24 cellular contexts compared by ENCODE assay signal in the genomic region with DNA sequence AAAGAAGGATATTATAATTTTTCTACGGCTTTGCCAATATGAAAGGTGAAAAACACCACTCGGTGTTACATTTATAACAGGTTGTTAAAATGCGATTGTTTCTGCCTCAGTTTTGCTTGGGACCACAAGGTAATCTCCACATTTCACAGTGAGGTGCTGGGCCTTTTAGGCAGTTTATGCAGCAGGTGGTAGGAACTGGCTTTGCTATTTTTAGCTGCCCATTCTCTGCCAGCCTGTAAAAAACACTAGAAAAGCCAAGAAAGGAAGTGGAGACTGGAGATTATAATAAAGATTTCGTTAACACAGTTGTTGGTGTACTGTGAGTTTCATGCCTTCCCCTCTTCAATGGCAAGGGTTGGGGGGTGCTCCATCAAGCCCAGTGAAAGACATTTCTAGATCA. TPM values are rescaled to one million over a fixed set of nuclear protein-coding genes. Genes with fewer than 3 reads are reported as not detected.
A peak's percentile ranks its signal among the peaks of the same experiment; 100 is the strongest.
DNase-seq lines count a peak whose midpoint lies in the region; ATAC-seq and TF ChIP-seq lines count a peak whose summit lies in the region.
"Had no signal": no experiment of that assay in that cellular context is flagged by ENCODE, and none has a peak within 500 bp of the region (broad histone marks: within the 10 kb centered on the region; RNA-seq: fewer than 3 reads in every experiment).

No MANE protein-coding gene starts in this region.

- no peak for ATAC-seq in activated CD8-positive, alpha-beta T cell treated with anti-CD3 and anti-CD28 coated beads, Interleukin-2, amount 10 ng/mL, durations not matched to agents 7 days and 5 days
- ATAC-seq in activated CD8-positive, alpha-beta T cell treated with anti-CD3 and anti-CD28 coated beads for 36 hours = no peak
- ATAC-seq in HG03025 (IDR thresholded peaks at IDR 0.05; ENCODE audit: low FRiP score, unreplicated experiment) = no peak
- ATAC-seq: activated naive CD4-positive, alpha-beta T cell treated with anti-CD3 and anti-CD28 coated beads, Interleukin-2, amount 50 U/mL, for 72 hours; body of pancreas; pancreas; sciatic nerve had no signal

- H2AFZ ChIP-seq in osteoblast (ENCODE audit: low read length) = no peak overlapping the region
- H2AFZ ChIP-seq: hepatocyte had no signal

- H3K27ac Mint-ChIP-seq in activated CD8-positive, alpha-beta T cell treated with anti-CD3 and anti-CD28 coated beads, Interleukin-2, amount 10 ng/mL, durations not matched to agents 7 days and 5 days = peak overlapping the region; percentile 36
- no peak overlapping the region for H3K27ac Mint-ChIP-seq in activated CD8-positive, alpha-beta T cell treated with anti-CD3 and anti-CD28 coated beads for 36 hours
- H3K27ac Mint-ChIP-seq: activated naive CD4-positive, alpha-beta T cell treated with anti-CD3 and anti-CD28 coated beads, Interleukin-2, amount 50 U/mL, for 72 hours; stimulated activated naive CD8-positive, alpha-beta T cell treated with anti-CD3 and anti-CD28 coated beads, Interleukin-15, Interleukin-2, amounts not matched to agents 100 ng/mL and 50 ng/mL, for 24 hours; type B pancreatic cell had no signal

- H4K20me1 ChIP-seq in osteoblast (ENCODE audit: insufficient read depth, low read length) = no peaks in the 10 kb centered on the region

- no peaks in the 10 kb centered on the region for H3K36me3 Mint-ChIP-seq in activated CD8-positive, alpha-beta T cell treated with anti-CD3 and anti-CD28 coated beads, Interleukin-2, amount 10 ng/mL, durations not matched to agents 7 days and 5 days (ENCODE audit: low read depth)
- no peaks in the 10 kb centered on the region for H3K36me3 Mint-ChIP-seq in activated CD8-positive, alpha-beta T cell treated with anti-CD3 and anti-CD28 coated beads for 36 hours (ENCODE audit: low read depth)
- H3K36me3 Mint-ChIP-seq: activated naive CD4-positive, alpha-beta T cell treated with anti-CD3 and anti-CD28 coated beads, Interleukin-2, amount 50 U/mL, for 72 hours; type B pancreatic cell had no signal

- no peak for TF ChIP-seq CTCF in activated CD8-positive, alpha-beta T cell treated with anti-CD3 and anti-CD28 coated beads for 36 hours (IDR thresholded peaks at IDR 0.05)
- no peak for TF ChIP-seq CTCF in osteoblast (IDR thresholded peaks at IDR 0.05; ENCODE audit: extremely low read depth, low read depth, low read length)

- H3K4ac ChIP-seq in mesendoderm (ENCODE audit: low read depth, low read length) = no peak overlapping the region

- H3K23ac ChIP-seq in mesendoderm (ENCODE audit: low read length) = no peak overlapping the region

- H3K9ac ChIP-seq in mesendoderm (ENCODE audit: low read length) = no peak overlapping the region

- H3K4me2 ChIP-seq in mesendoderm (ENCODE audit: low read length) (no peak overlapping the region), osteoblast (ENCODE audit: insufficient read depth, low read length) (no peak overlapping the region)
- H3K4me2 ChIP-seq: hepatocyte had no signal

- H3K36me3 ChIP-seq in mesendoderm (ENCODE audit: control insufficient read depth, insufficient read depth, low read length) = no peaks in the 10 kb centered on the region
- H3K36me3 ChIP-seq in osteoblast (ENCODE audit: insufficient read depth, low read length) = no peaks in the 10 kb centered on the region
- H3K36me3 ChIP-seq: pancreas, Peyer's patch had no signal

- H3K27me3 Mint-ChIP-seq in activated CD8-positive, alpha-beta T cell treated with anti-CD3 and anti-CD28 coated beads, Interleukin-2, amount 10 ng/mL, durations not matched to agents 7 days and 5 days (ENCODE audit: low read depth) = no peaks in the 10 kb centered on the region
- H3K27me3 Mint-ChIP-seq in activated CD8-positive, alpha-beta T cell treated with anti-CD3 and anti-CD28 coated beads for 36 hours = no peaks in the 10 kb centered on the region
- H3K27me3 Mint-ChIP-seq: stimulated activated naive CD8-positive, alpha-beta T cell treated with anti-CD3 and anti-CD28 coated beads, Interleukin-15, Interleukin-2, amounts not matched to agents 100 ng/mL and 50 ng/mL, for 24 hours had no signal

- H3K56ac ChIP-seq in mesendoderm (ENCODE audit: low read length) = no peak overlapping the region

- H2BK15ac ChIP-seq in mesendoderm (replicated peaks; ENCODE audit: low read depth) = no peak overlapping the region

- H2BK120ac ChIP-seq in mesendoderm (ENCODE audit: low read depth, low read length) = no peak overlapping the region

- no peak overlapping the region for H2AK5ac ChIP-seq in mesendoderm (ENCODE audit: low read length)

- CTCF ChIA-PET in activated CD8-positive, alpha-beta T cell treated with anti-CD3 and anti-CD28 coated beads, Interleukin-2, amount 10 ng/mL, durations not matched to agents 7 days and 5 days (lab: Charles Lee) = interaction anchor here (2.2 kb wide), 1 partner anchor 100 kb away, joined by 8 read pairs; no protein-coding TSS in a partner anchor
- CTCF ChIA-PET in activated CD8-positive, alpha-beta T cell treated with anti-CD3 and anti-CD28 coated beads for 36 hours (lab: Charles Lee) = no interaction called here

- no peaks in the 10 kb centered on the region for H3K79me1 ChIP-seq in mesendoderm (ENCODE audit: low read length)

- H4K8ac ChIP-seq in mesendoderm (ENCODE audit: low read depth, low read length) = no peak overlapping the region

- intact Hi-C loops in activated CD8-positive, alpha-beta T cell treated with anti-CD3 and anti-CD28 coated beads for 36 hours (cut with micrococcal nuclease) = no loop called here

- H3K18ac ChIP-seq in mesendoderm (ENCODE audit: low read length) = peak overlapping the region; percentile 3

- H3K27me3 ChIP-seq in mesendoderm (ENCODE audit: insufficient read depth, low read length, poor library complexity) (no peaks in the 10 kb centered on the region), osteoblast (ENCODE audit: insufficient read depth, low read length) (peaks cover 2% of the 10 kb centered on the region)
- H3K27me3 ChIP-seq: body of pancreas, hepatocyte, pancreas, Peyer's patch had no signal

- peak overlapping the region; percentile 56 for H3K4me3 ChIP-seq in Jurkat, Clone E6-1 (ENCODE audit: low read length)
- H3K4me3 ChIP-seq in mesendoderm (ENCODE audit: low read length) (no peak overlapping the region), osteoblast (ENCODE audit: insufficient read depth, low read length) (no peak overlapping the region)
- H3K4me3 ChIP-seq: body of pancreas, coronary artery, hepatocyte, lung, pancreas, Peyer's patch had no signal

- no peak overlapping the region for H3K27ac ChIP-seq in mesendoderm (ENCODE audit: low read depth, low read length)
- no peak overlapping the region for H3K27ac ChIP-seq in osteoblast (ENCODE audit: low read depth, low read length)
- H3K27ac ChIP-seq: body of pancreas, coronary artery, hepatocyte, pancreas, Peyer's patch had no signal

- no peaks in the 10 kb centered on the region for H3K9me3 Mint-ChIP-seq in activated CD8-positive, alpha-beta T cell treated with anti-CD3 and anti-CD28 coated beads, Interleukin-2, amount 10 ng/mL, durations not matched to agents 7 days and 5 days (ENCODE audit: insufficient read depth)
- H3K9me3 Mint-ChIP-seq in activated CD8-positive, alpha-beta T cell treated with anti-CD3 and anti-CD28 coated beads for 36 hours = no peaks in the 10 kb centered on the region
- H3K9me3 Mint-ChIP-seq: activated naive CD4-positive, alpha-beta T cell treated with anti-CD3 and anti-CD28 coated beads, Interleukin-2, amount 50 U/mL, for 72 hours; stimulated activated naive CD8-positive, alpha-beta T cell treated with anti-CD3 and anti-CD28 coated beads, Interleukin-15, Interleukin-2, amounts not matched to agents 100 ng/mL and 50 ng/mL, for 24 hours; type B pancreatic cell had no signal

- peaks cover 8% of the 10 kb centered on the region for H3K4me1 ChIP-seq in mesendoderm (ENCODE audit: control insufficient read depth, low read depth, low read length)
- no peaks in the 10 kb centered on the region for H3K4me1 ChIP-seq in osteoblast (ENCODE audit: insufficient read depth, low read length)
- H3K4me1 ChIP-seq: body of pancreas, Peyer's patch had no signal

- POLR2A ChIA-PET in activated CD8-positive, alpha-beta T cell treated with anti-CD3 and anti-CD28 coated beads, Interleukin-2, amount 10 ng/mL, durations not matched to agents 7 days and 5 days (lab: Charles Lee) = no interaction called here
- POLR2A ChIA-PET in activated CD8-positive, alpha-beta T cell treated with anti-CD3 and anti-CD28 coated beads for 36 hours (lab: Charles Lee) = no interaction called here

- WGBS in mesendoderm (ENCODE audit: extremely low coverage, insufficient coverage, low lambda C conversion rate) = no CpG with 5 or more reads among the region's 4 CpGs

- H3K4me1 Mint-ChIP-seq in activated CD8-positive, alpha-beta T cell treated with anti-CD3 and anti-CD28 coated beads, Interleukin-2, amount 10 ng/mL, durations not matched to agents 7 days and 5 days (ENCODE audit: low read depth) = peaks cover 33% of the 10 kb centered on the region
- peaks cover 11% of the 10 kb centered on the region for H3K4me1 Mint-ChIP-seq in activated CD8-positive, alpha-beta T cell treated with anti-CD3 and anti-CD28 coated beads for 36 hours (ENCODE audit: low read depth)

- H3K79me2 ChIP-seq in mesendoderm (ENCODE audit: control insufficient read depth, insufficient read depth, low read length) (no peaks in the 10 kb centered on the region), osteoblast (ENCODE audit: insufficient read depth, low read length) (no peaks in the 10 kb centered on the region)
- H3K79me2 ChIP-seq: hepatocyte had no signal

- H4K5ac ChIP-seq in mesendoderm (ENCODE audit: low read length) = no peak overlapping the region

- no peak overlapping the region for H2BK5ac ChIP-seq in mesendoderm (ENCODE audit: low read length)

- DNase-seq in activated CD8-positive, alpha-beta T cell treated with anti-CD3 and anti-CD28 coated beads, Interleukin-2, amount 10 ng/mL, durations not matched to agents 7 days and 5 days = no peak
- DNase-seq in activated CD8-positive, alpha-beta T cell treated with anti-CD3 and anti-CD28 coated beads for 36 hours = no peak
- peak; percentile 95 for DNase-seq in Jurkat, Clone E6-1 (ENCODE audit: low read depth, low spot score)
- DNase-seq in NOMO-1 treated with DMSO at 0.1 percent for 48 hours (lab: John Stamatoyannopoulos, UW; ENCODE audit: unreplicated experiment) = peak; percentile 64
- no peak for DNase-seq in mesendoderm
- DNase-seq in DMS153 treated with DMSO at 0.1 percent for 48 hours (lab: John Stamatoyannopoulos, UW; ENCODE audit: unreplicated experiment) = no peak
- no peak for DNase-seq in osteoblast (ENCODE audit: insufficient read length, low spot score, missing footprints)
- DNase-seq: activated T-cell treated with anti-CD3 and anti-CD28 coated beads, Interleukin-2, amount 50 U/mL, for 48 hours; body of pancreas; DMS153; islet precursor cell; NCI-H1092; pancreas; Peyer's patch; SW 1271 had no signal

- no peaks in the 10 kb centered on the region for H3K9me3 ChIP-seq in osteoblast (ENCODE audit: low read depth, low read length)
- H3K9me3 ChIP-seq: body of pancreas, pancreas, Peyer's patch had no signal

- H3K4me3 Mint-ChIP-seq in activated CD8-positive, alpha-beta T cell treated with anti-CD3 and anti-CD28 coated beads, Interleukin-2, amount 10 ng/mL, durations not matched to agents 7 days and 5 days = peak overlapping the region; percentile 23
- no peak overlapping the region for H3K4me3 Mint-ChIP-seq in activated CD8-positive, alpha-beta T cell treated with anti-CD3 and anti-CD28 coated beads for 36 hours
- H3K4me3 Mint-ChIP-seq: stimulated activated naive CD8-positive, alpha-beta T cell treated with anti-CD3 and anti-CD28 coated beads, Interleukin-15, Interleukin-2, amounts not matched to agents 100 ng/mL and 50 ng/mL, for 24 hours; type B pancreatic cell had no signal

RNA-seq across cellular contexts. Expression of a gene that starts 8.0 kb away (rescaled TPM):
- total RNA-seq in activated CD8-positive, alpha-beta T cell treated with anti-CD3 and anti-CD28 coated beads, Interleukin-2, amount 10 ng/mL, durations not matched to agents 7 days and 5 days = 10 to 100 TPM; 85.7 to 86.0 TPM
- 10 to 100 TPM; 76.4 to 78.7 TPM for total RNA-seq in activated CD8-positive, alpha-beta T cell treated with anti-CD3 and anti-CD28 coated beads for 36 hours
- 209 TPM for polyA plus RNA-seq in Jurkat, Clone E6-1 (2012; ENCODE audit: insufficient read depth, insufficient read length)
- 107 TPM for polyA plus RNA-seq in mesendoderm (2013, experiment 1 of 2)
- polyA plus RNA-seq in mesendoderm (2013, experiment 2 of 2) = 107 TPM
- 31.5 and 32.9 TPM in 2 replicates for total RNA-seq in osteoblast

RNA-seq across cellular contexts. Expression of a gene that starts 26.7 kb away (rescaled TPM):
- not detected for total RNA-seq in activated CD8-positive, alpha-beta T cell treated with anti-CD3 and anti-CD28 coated beads, Interleukin-2, amount 10 ng/mL, durations not matched to agents 7 days and 5 days
- total RNA-seq in activated CD8-positive, alpha-beta T cell treated with anti-CD3 and anti-CD28 coated beads for 36 hours = not detected
- not detected for polyA plus RNA-seq in Jurkat, Clone E6-1 (2012; ENCODE audit: insufficient read depth, insufficient read length)
- not detected for polyA plus RNA-seq in mesendoderm (2013, experiment 1 of 2)
- polyA plus RNA-seq in mesendoderm (2013, experiment 2 of 2) = not detected
- not detected in 2 replicates for total RNA-seq in osteoblast
- total RNA-seq: A673; activated naive CD4-positive, alpha-beta T cell treated with anti-CD3 and anti-CD28 coated beads, Interleukin-2, amount 50 U/mL, for 72 hours; body of pancreas; lung; Peyer's patch; sciatic nerve had no signal
- polyA plus RNA-seq: lung had no signal

RNA-seq across cellular contexts. Expression of a gene that starts 47.7 kb away (rescaled TPM):
- not detected for total RNA-seq in activated CD8-positive, alpha-beta T cell treated with anti-CD3 and anti-CD28 coated beads, Interleukin-2, amount 10 ng/mL, durations not matched to agents 7 days and 5 days
- not detected for total RNA-seq in activated CD8-positive, alpha-beta T cell treated with anti-CD3 and anti-CD28 coated beads for 36 hours
- polyA plus RNA-seq in Jurkat, Clone E6-1 (2012; ENCODE audit: insufficient read depth, insufficient read length) = not detected
- polyA plus RNA-seq in mesendoderm (2013, experiment 1 of 2) = not detected
- polyA plus RNA-seq in mesendoderm (2013, experiment 2 of 2) = not detected
- total RNA-seq in osteoblast = not detected in 2 replicates
- total RNA-seq: A673; activated naive CD4-positive, alpha-beta T cell treated with anti-CD3 and anti-CD28 coated beads, Interleukin-2, amount 50 U/mL, for 72 hours; Peyer's patch had no signal

Comparison
In these comparisons a context has a peak if more than half of its experiments do, and no peak if none do; other contexts are left out.
1. DNase-seq: peak in Jurkat, Clone E6-1 (single experiment) and NOMO-1 treated with DMSO at 0.1 percent for 48 hours (single experiment); none in activated CD8-positive, alpha-beta T cell treated with anti-CD3 and anti-CD28 coated beads, Interleukin-2, amount 10 ng/mL, durations not matched to agents 7 days and 5 days (single experiment), activated CD8-positive, alpha-beta T cell treated with anti-CD3 and anti-CD28 coated beads for 36 hours (single experiment), mesendoderm (single experiment), DMS153 treated with DMSO at 0.1 percent for 48 hours (single experiment) and osteoblast (single experiment).